Comparison of ENCODE assay signal across 1 cellular context in the genomic region with DNA sequence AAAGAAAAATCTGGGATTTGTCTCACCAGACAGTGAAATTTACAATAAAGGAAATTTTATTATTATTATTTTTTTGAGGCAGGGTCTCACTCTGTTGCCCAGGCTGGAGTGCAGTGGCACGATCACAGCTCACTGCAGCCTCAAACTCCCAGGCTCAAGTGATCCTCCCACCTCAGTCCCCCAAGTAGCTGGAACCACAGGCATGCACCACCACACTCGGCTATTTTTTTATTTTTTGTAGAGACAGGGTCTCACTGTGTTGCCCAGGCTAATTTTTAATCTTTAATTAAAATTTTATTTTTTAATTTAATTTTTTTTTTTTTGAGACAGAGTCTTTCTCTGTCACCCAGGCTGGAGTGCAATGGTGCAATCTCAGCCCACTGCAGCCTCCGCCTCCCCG.
TF ChIP-seq lines count a peak whose summit lies in the region.

No MANE protein-coding gene starts in this region.

TF ChIP-seq in K562, 482 proteins besides CTCF, POLR2A, EP300 and RAD21:
- TF ChIP-seq ZNF121 (CRISPR knock-in tag; conservative IDR thresholded peaks at IDR 0.05), result peak; percentile 92
